ENCODE assay signal across 7 cellular contexts in the genomic region with DNA sequence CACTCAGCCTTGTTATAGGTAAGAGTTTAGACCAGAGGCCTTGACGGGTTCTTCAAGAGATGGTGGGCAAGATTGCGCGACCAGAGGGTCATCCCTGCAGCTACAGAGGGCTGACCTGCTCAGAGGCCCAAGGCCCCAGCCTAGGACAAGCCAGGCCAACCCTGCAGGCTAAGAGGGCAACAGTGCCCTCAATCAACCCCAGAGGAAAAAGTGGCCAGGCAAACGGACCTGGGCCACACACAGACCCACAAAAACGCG. TPM values are rescaled to one million over a fixed set of nuclear protein-coding genes. Genes with fewer than 3 reads are reported as not detected.
DNase-seq lines count a peak whose midpoint lies in the region; ATAC-seq and TF ChIP-seq lines count a peak whose summit lies in the region.

No MANE protein-coding gene starts in this region.

- WGBS in IMR-90 (ENCODE audit: extremely low coverage in 2 of 2, insufficient read length in 1 of 2), 2 experiments = 8% methylated on average over 5 of the region's 6 CpGs; no CpG with 5 or more reads in 1 of the 2 experiments
- WGBS in adrenal gland, 4 donors = 0 to 36% (median 30%) methylated on average over 2 to 6 of the region's 6 CpGs

- TF ChIP-seq CTCF in IMR-90 (conservative IDR thresholded peaks at IDR 0.05; ENCODE audit: low read depth, low read length) = no peak
- no peak for TF ChIP-seq CTCF in adrenal gland (IDR thresholded peaks at IDR 0.05)
- no peak for TF ChIP-seq CTCF in kidney epithelial cell (IDR thresholded peaks at IDR 0.05; ENCODE audit: insufficient read depth, low read length, poor library complexity, severe bottlenecking)

- H3K36me3 ChIP-seq in IMR-90 (ENCODE audit: control insufficient read depth, insufficient read depth, low read length) = peaks cover 9% of the 10 kb centered on the region
- peaks cover 0 to 11% of the 10 kb centered on the region in 2 donors for H3K36me3 ChIP-seq in adrenal gland (replicated peaks in 1 of 2)
- H3K36me3 ChIP-seq in kidney epithelial cell (ENCODE audit: control insufficient read depth, insufficient read depth, low read length) = peaks cover 1% of the 10 kb centered on the region
- peaks cover 0 to 8% (median 0%) of the 10 kb centered on the region in 5 donors for H3K36me3 ChIP-seq in subcutaneous abdominal adipose tissue (ENCODE audit: control insufficient read depth in 5 of 5, insufficient read depth in 5 of 5, low read length in 5 of 5)

- DNase-seq in IMR-90 = no peak
- DNase-seq in adrenal gland = peak in 1 of 7 donors; percentile 47
- DNase-seq in kidney epithelial cell (ENCODE audit: low read depth) = no peak

- peaks cover 9 to 29% of the 10 kb centered on the region in 2 experiments; a peak in 3 of 4 replicates for H3K79me1 ChIP-seq in IMR-90 (ENCODE audit: low read depth in 1 of 2, low read length in 2 of 2)

- TF ChIP-seq RAD21 in IMR-90 (IDR thresholded peaks at IDR 0.05; ENCODE audit: low read length) = no peak

- H3K27ac ChIP-seq in IMR-90 (ENCODE audit: insufficient read depth, low read length) = peak overlapping the region; percentile 100
- H3K27ac ChIP-seq in adrenal gland = peak overlapping the region; percentile 73 to 100 (median 89)
- peak overlapping the region; percentile 98 for H3K27ac ChIP-seq in subcutaneous abdominal adipose tissue (ENCODE audit: low read depth, low read length)

- peak overlapping the region; percentile 92 for H2BK120ac ChIP-seq in IMR-90 (ENCODE audit: low read depth, low read length)

- H3K14ac ChIP-seq in IMR-90 (replicated peaks; ENCODE audit: low read depth, low read length) = peak overlapping the region; percentile 99

- dilution Hi-C loops in IMR-90 (cut with HindIII; ENCODE audit: low sequenced_read_pairs, unreplicated experiment) = no loop called here

- peak overlapping the region; percentile 97 for H3K4me2 ChIP-seq in IMR-90 (ENCODE audit: low read depth, low read length)

- intact Hi-C loops in IMR-90 (cut with micrococcal nuclease) = loop anchor here (10.0 kb wide), 1 partner anchor 239 kb away; the partner anchor contains the start of genes ALKBH2 and UNG
- intact Hi-C loops in adrenal gland (cut with DNase I) = no loop called here

- peaks cover 30% of the 10 kb centered on the region for H4K20me1 ChIP-seq in IMR-90 (ENCODE audit: insufficient read depth, low read length)

- H3K18ac ChIP-seq in IMR-90 (ENCODE audit: low read depth, low read length) = peak overlapping the region; percentile 99

- ATAC-seq in IMR-90 (ENCODE audit: low read depth) (no peak; the same call in 1 of the 2 replicates), GM18517 (IDR thresholded peaks at IDR 0.05; ENCODE audit: unreplicated experiment) (no peak), esophagus mucosa (no peak), HG03354 (IDR thresholded peaks at IDR 0.05; ENCODE audit: poor library complexity, severe bottlenecking, unreplicated experiment) (no peak)

- H3K4me1 ChIP-seq in IMR-90 (ENCODE audit: control insufficient read depth, insufficient read depth, low read length) (peaks cover 28% of the 10 kb centered on the region), adrenal gland (replicated peaks in 1 of 2) (peaks cover 30 to 63% of the 10 kb centered on the region in 2 donors), subcutaneous abdominal adipose tissue (ENCODE audit: control insufficient read depth in 5 of 5, insufficient read depth in 5 of 5, low read length in 5 of 5) (peaks cover 24 to 73% (median 59%) of the 10 kb centered on the region in 5 donors)

- no peaks in the 10 kb centered on the region; the same call in 1 of the 2 replicates for H3K9me1 ChIP-seq in IMR-90 (ENCODE audit: insufficient read depth, low read length)

- POLR2A ChIA-PET in IMR-90 (lab: Charles Lee; ENCODE audit: unreplicated experiment) = interaction anchor here (1.0 kb wide), 1 partner anchor 51 kb away, joined by 5 read pairs; no protein-coding TSS in a partner anchor

- H4K91ac ChIP-seq in IMR-90 (ENCODE audit: insufficient read depth, low read depth, low read length) = peak overlapping the region; percentile 97

- peak overlapping the region; percentile 73 for H2BK20ac ChIP-seq in IMR-90 (ENCODE audit: low read depth, low read length)

- no TSS peak for BruUV-seq in IMR-90 (replicated peaks; lab: Mats Ljungman, UMichigan)

- H3K9me3 ChIP-seq in IMR-90 (ENCODE audit: control insufficient read depth, insufficient read depth, low read length) (peaks cover 2% of the 10 kb centered on the region; the same call in 1 of the 2 replicates), adrenal gland (replicated peaks in 1 of 3) (no peaks in the 10 kb centered on the region), subcutaneous abdominal adipose tissue (ENCODE audit: control insufficient read depth in 5 of 5, low read length in 5 of 5) (peaks cover 0 to 3% (median 0%) of the 10 kb centered on the region in 5 donors)

- in situ Hi-C loops in IMR-90 (cut with MboI; ENCODE audit: low sequenced_read_pairs) = loop anchor here (10.0 kb wide), 1 partner anchor 131 kb away; no protein-coding TSS in a partner anchor

- TF ChIP-seq POLR2A in IMR-90 (IDR thresholded peaks at IDR 0.05; ENCODE audit: low read depth, low read length) (no peak), adrenal gland (IDR thresholded peaks at IDR 0.05) (no peak)

- H3K9ac ChIP-seq in IMR-90 (ENCODE audit: low read depth, low read length) (peak overlapping the region; percentile 100), subcutaneous abdominal adipose tissue (ENCODE audit: low read length in 5 of 5) (peak overlapping the region; percentile 94 to 99 (median 96))

- H3K4me3 ChIP-seq in IMR-90 (ENCODE audit: insufficient read depth, low read depth, low read length) (peak overlapping the region; percentile 93), adrenal gland (peak overlapping the region in 3 of 4 donors; percentile 62 to 80 (median 62)), kidney epithelial cell (ENCODE audit: low read depth, low read length) (peak overlapping the region; percentile 84), subcutaneous abdominal adipose tissue (ENCODE audit: low read depth in 1 of 5, low read length in 5 of 5) (peak overlapping the region; percentile 92 to 100 (median 95))

- peak overlapping the region; percentile 98 to 99; a peak in 3 of 4 replicates for H4K8ac ChIP-seq in IMR-90 (ENCODE audit: low read depth in 2 of 2, low read length in 2 of 2)

- H2AK5ac ChIP-seq in IMR-90 (ENCODE audit: low read depth, low read length) = peak overlapping the region; percentile 100

- peak overlapping the region; percentile 95 for H4K5ac ChIP-seq in IMR-90 (ENCODE audit: low read depth, low read length)

- peak overlapping the region; percentile 71 for H2AFZ ChIP-seq in IMR-90 (replicated peaks; ENCODE audit: low read length, poor library complexity)

- H3K27me3 ChIP-seq in IMR-90 (ENCODE audit: control insufficient read depth, insufficient read depth, low read length) (no peaks in the 10 kb centered on the region), adrenal gland (no peaks in the 10 kb centered on the region), kidney epithelial cell (ENCODE audit: control insufficient read depth, insufficient read depth, low read length) (no peaks in the 10 kb centered on the region), subcutaneous abdominal adipose tissue (ENCODE audit: control insufficient read depth in 5 of 5, insufficient read depth in 4 of 5, low read length in 5 of 5) (peaks cover 0 to 5% (median 0%) of the 10 kb centered on the region in 5 donors)

- peak overlapping the region; percentile 96; the same call in 2 of the 3 replicates for H2BK15ac ChIP-seq in IMR-90 (ENCODE audit: low read depth, low read length)

- H2AK9ac ChIP-seq in IMR-90 (replicated peaks; ENCODE audit: low read depth, low read length, poor library complexity) = peak overlapping the region; percentile 99

- H3K4ac ChIP-seq in IMR-90 (ENCODE audit: low read depth, low read length) = peak overlapping the region; percentile 99

- H3K56ac ChIP-seq in IMR-90 (ENCODE audit: extremely low read depth, insufficient read depth, low read length) = peak overlapping the region; percentile 99

- peak overlapping the region; percentile 99 for H3K23ac ChIP-seq in IMR-90 (ENCODE audit: low read depth, low read length)

- peak overlapping the region; percentile 100 for H2BK5ac ChIP-seq in IMR-90 (ENCODE audit: low read depth, low read length, poor library complexity, severe bottlenecking)

- CTCF ChIA-PET in IMR-90 (lab: Yijun Ruan, JAX) = no interaction called here

TF ChIP-seq in IMR-90, 13 proteins besides CTCF, POLR2A, EP300 and RAD21:
- TF ChIP-seq, protein P1, sequence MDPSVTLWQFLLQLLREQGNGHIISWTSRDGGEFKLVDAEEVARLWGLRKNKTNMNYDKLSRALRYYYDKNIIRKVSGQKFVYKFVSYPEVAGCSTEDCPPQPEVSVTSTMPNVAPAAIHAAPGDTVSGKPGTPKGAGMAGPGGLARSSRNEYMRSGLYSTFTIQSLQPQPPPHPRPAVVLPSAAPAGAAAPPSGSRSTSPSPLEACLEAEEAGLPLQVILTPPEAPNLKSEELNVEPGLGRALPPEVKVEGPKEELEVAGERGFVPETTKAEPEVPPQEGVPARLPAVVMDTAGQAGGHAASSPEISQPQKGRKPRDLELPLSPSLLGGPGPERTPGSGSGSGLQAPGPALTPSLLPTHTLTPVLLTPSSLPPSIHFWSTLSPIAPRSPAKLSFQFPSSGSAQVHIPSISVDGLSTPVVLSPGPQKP (IDR thresholded peaks at IDR 0.05; ENCODE audit: borderline replicate concordance, low read depth, low read length) = no peak
- TF ChIP-seq SMC3 (IDR thresholded peaks at IDR 0.05; ENCODE audit: low read depth, low read length) (no peak), FOS (IDR thresholded peaks at IDR 0.05; ENCODE audit: low read depth, low read length) (no peak), MXI1 (IDR thresholded peaks at IDR 0.05; ENCODE audit: borderline replicate concordance, low read depth, low read length) (no peak), CEBPB (IDR thresholded peaks at IDR 0.05; ENCODE audit: low read depth, low read length) (no peak)

RNA-seq across cellular contexts. Expression of gene SSH1, which starts 1.3 kb away (rescaled TPM):
- total RNA-seq in IMR-90 (2012; rRNA removed) (16.7 and 17.6 TPM in 2 replicates), adrenal gland (10 to 100 TPM; 12.8 to 40.1 (median 24.9) TPM), kidney epithelial cell (18.6 and 21.4 TPM in 2 replicates), esophagus mucosa (16.0 TPM)
- polyA plus RNA-seq in IMR-90 (2012; rRNA removed) (37.2 and 40.8 TPM in 2 replicates), adrenal gland (1 to 10 TPM; 5.3 to 9.4 (median 7.8) TPM)
- 14.1 and 19.4 TPM in 2 replicates for polyA plus RNA-seq in IMR-90 (2012; cell fraction: cytosol; rRNA removed)
- polyA plus RNA-seq in IMR-90 (2012; cell fraction: nucleus; rRNA removed; ENCODE audit: low replicate concordance) = 68.2 and 83.5 TPM in 2 replicates

RNA-seq across cellular contexts. Expression of gene DAO, which starts 23.8 kb away (rescaled TPM):
- total RNA-seq in IMR-90 (2012; rRNA removed) (not detected in 2 replicates), adrenal gland (not detected), kidney epithelial cell (not detected in 2 replicates), esophagus mucosa (not detected)
- polyA plus RNA-seq in IMR-90 (2012; rRNA removed) (not detected in 2 replicates), adrenal gland (not detected)
- polyA plus RNA-seq in IMR-90 (2012; cell fraction: cytosol; rRNA removed) = not detected in 2 replicates
- polyA plus RNA-seq in IMR-90 (2012; cell fraction: nucleus; rRNA removed; ENCODE audit: low replicate concordance) = 0.11 TPM in 1 of 2 replicates, not detected in the other
